17 cellular contexts compared by ENCODE assay signal in the genomic region with DNA sequence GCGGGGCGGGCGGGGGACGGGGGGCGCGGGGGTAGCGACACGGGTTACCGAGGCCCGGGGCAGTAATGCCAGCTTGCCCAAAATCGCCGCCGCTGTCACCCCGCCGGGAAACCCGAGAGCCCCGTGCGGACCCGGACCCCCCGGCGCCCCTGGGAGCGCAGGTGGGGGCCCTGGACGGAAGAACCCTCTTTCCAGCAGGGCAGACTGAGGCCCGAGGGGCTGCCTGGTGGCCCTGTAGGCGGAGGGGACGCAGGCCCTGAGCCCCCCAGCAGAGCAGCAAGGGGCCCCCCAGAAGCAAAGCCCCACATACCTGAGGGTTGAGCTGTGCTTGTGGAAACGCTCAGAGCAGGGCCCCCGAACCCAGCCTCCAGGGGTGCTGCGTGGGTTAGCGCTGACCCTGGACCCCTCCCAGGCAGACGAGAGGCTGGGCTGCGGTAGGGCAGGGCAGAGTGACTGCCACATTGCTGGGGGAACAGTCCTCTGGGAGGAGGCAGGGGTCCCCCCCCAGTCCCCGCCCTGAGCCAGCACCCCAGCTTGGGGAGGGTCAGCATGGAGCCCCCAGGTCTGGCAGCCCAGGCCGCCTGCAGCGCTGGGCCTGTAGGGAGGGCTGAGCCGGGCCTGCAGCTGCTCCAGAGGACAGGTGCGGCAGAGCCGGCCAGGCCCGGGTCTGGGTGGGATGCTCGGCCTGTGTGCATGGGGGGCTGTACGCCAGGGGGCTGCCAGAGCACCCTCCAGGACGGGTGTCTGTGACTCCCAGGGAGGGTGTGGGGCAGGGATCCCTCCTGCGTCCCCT. TPM values are rescaled to one million over a fixed set of nuclear protein-coding genes. Genes with fewer than 3 reads are reported as not detected.
DNase-seq lines count a peak whose midpoint lies in the region; ATAC-seq and TF ChIP-seq lines count a peak whose summit lies in the region.
"Had no signal": no experiment of that assay in that cellular context is flagged by ENCODE, and none has a peak within 500 bp of the region (broad histone marks: within the 10 kb centered on the region; RNA-seq: fewer than 3 reads in every experiment).

No MANE protein-coding gene starts in this region.

- 0 out of 2 replicates have a peak overlapping the region, but pooled peaks have one; percentile 45 for H3K9ac ChIP-seq in BLaER1

- no peak overlapping the region for H3K27ac Mint-ChIP-seq in activated T-helper 2 cell treated with anti-CD3 and anti-CD28 coated beads, Interferon-gamma antibody, Interleukin-2, Interleukin-4, amounts not matched to agents 10 μg/mL and 5 μg/mL and 100 μg/mL, durations not matched to agents 14 hours and 24 hours and 36 hours
- H3K27ac Mint-ChIP-seq: activated CD8-positive, alpha-beta T cell treated with anti-CD3 and anti-CD28 coated beads, Interleukin-2, amount 10 ng/mL, durations not matched to agents 7 days and 5 days; stimulated activated effector memory CD8-positive, alpha-beta T cell treated with anti-CD3 and anti-CD28 coated beads, Interleukin-12 subunit alpha, Interleukin-12 subunit beta, amount 100 ng/mL, for 72 hours had no signal

- H3K27me3 Mint-ChIP-seq in activated T-helper 2 cell treated with anti-CD3 and anti-CD28 coated beads, Interferon-gamma antibody, Interleukin-2, Interleukin-4, amounts not matched to agents 10 μg/mL and 5 μg/mL and 100 μg/mL, durations not matched to agents 14 hours and 24 hours and 36 hours (ENCODE audit: low read depth) = peaks cover 11% of the 10 kb centered on the region

- H3K9me3 Mint-ChIP-seq in activated T-helper 2 cell treated with anti-CD3 and anti-CD28 coated beads, Interferon-gamma antibody, Interleukin-2, Interleukin-4, amounts not matched to agents 10 μg/mL and 5 μg/mL and 100 μg/mL, durations not matched to agents 14 hours and 24 hours and 36 hours = no peaks in the 10 kb centered on the region
- H3K9me3 Mint-ChIP-seq: stimulated activated effector memory CD8-positive, alpha-beta T cell treated with anti-CD3 and anti-CD28 coated beads, Interleukin-12 subunit alpha, Interleukin-12 subunit beta, amount 100 ng/mL, for 72 hours had no signal

- H3K4me3 ChIP-seq in BLaER1 = peak overlapping the region; percentile 53; the same call in 1 of the 2 replicates
- peak overlapping the region; percentile 56 to 87 for H3K4me3 ChIP-seq in ascending aorta
- peak overlapping the region; percentile 26 for H3K4me3 ChIP-seq in kidney epithelial cell (ENCODE audit: low read depth, low read length)
- H3K4me3 ChIP-seq in gastrocnemius medialis = peak overlapping the region; percentile 60 to 84 (median 60)
- H3K4me3 ChIP-seq: K562, SK-N-MC had no signal

- in situ Hi-C loops in gastrocnemius medialis (cut with MboI; ENCODE audit: low sequenced_read_pairs in 4 of 4) = loop anchor here in 1 of 4 donors (25.0 kb wide), 1 partner anchor 251 kb away; no protein-coding TSS in a partner anchor

- peaks cover 34% of the 10 kb centered on the region for H3K27me3 ChIP-seq in BLaER1
- H3K27me3 ChIP-seq in ascending aorta = no peaks in the 10 kb centered on the region
- H3K27me3 ChIP-seq in kidney epithelial cell (ENCODE audit: control insufficient read depth, insufficient read depth, low read length) = peaks cover 25% of the 10 kb centered on the region
- no peaks in the 10 kb centered on the region for H3K27me3 ChIP-seq in gastrocnemius medialis

- H4K20me1 ChIP-seq in BLaER1 = no peaks in the 10 kb centered on the region

- no peaks in the 10 kb centered on the region for H3K4me1 Mint-ChIP-seq in activated T-helper 2 cell treated with anti-CD3 and anti-CD28 coated beads, Interferon-gamma antibody, Interleukin-2, Interleukin-4, amounts not matched to agents 10 μg/mL and 5 μg/mL and 100 μg/mL, durations not matched to agents 14 hours and 24 hours and 36 hours (ENCODE audit: low read depth)
- H3K4me1 Mint-ChIP-seq: stimulated activated effector memory CD8-positive, alpha-beta T cell treated with anti-CD3 and anti-CD28 coated beads, Interleukin-12 subunit alpha, Interleukin-12 subunit beta, amount 100 ng/mL, for 72 hours had no signal

- no peak for TF ChIP-seq CTCF in ascending aorta (IDR thresholded peaks at IDR 0.05)
- no peak for TF ChIP-seq CTCF in kidney epithelial cell (IDR thresholded peaks at IDR 0.05; ENCODE audit: insufficient read depth, low read length, poor library complexity, severe bottlenecking)
- no peak for TF ChIP-seq CTCF in gastrocnemius medialis (IDR thresholded peaks at IDR 0.05 in 4 of 5, conservative IDR thresholded peaks at IDR 0.05 in 1 of 5)

- intact Hi-C loops in ascending aorta (cut with DNase I) = no loop called here
- intact Hi-C loops in gastrocnemius medialis (cut with DNase I; ENCODE audit: low total_unique reads) = loop anchor here (1.0 to 5.0 kb wide), 3 partner anchors 18 to 241 kb away; partner anchors contain the start of gene RGS12
- intact Hi-C loops in activated T-helper 2 cell treated with anti-CD3 and anti-CD28 coated beads, Interferon-gamma antibody, Interleukin-2, Interleukin-4, amounts not matched to agents 10 μg/mL and 5 μg/mL and 100 μg/mL, durations not matched to agents 14 hours and 24 hours and 36 hours (cut with micrococcal nuclease) = no loop called here

- DNase-seq in ascending aorta (ENCODE audit: low spot score in 2 of 2) (no peak), kidney epithelial cell (ENCODE audit: low read depth) (no peak), gastrocnemius medialis (no peak), NAMALWA (ENCODE audit: low spot score) (no peak), islet precursor cell (no peak)
- no peak for DNase-seq in activated T-cell treated with anti-CD3 and anti-CD28 coated beads, Interleukin-2, amount 50 U/mL, for 48 hours
- DNase-seq in activated T-helper 2 cell treated with anti-CD3 and anti-CD28 coated beads, Interferon-gamma antibody, Interleukin-2, Interleukin-4, amounts not matched to agents 10 μg/mL and 5 μg/mL and 100 μg/mL, durations not matched to agents 14 hours and 24 hours and 36 hours (ENCODE audit: low spot score) = no peak
- DNase-seq: activated CD8-positive, alpha-beta T cell treated with anti-CD3 and anti-CD28 coated beads, Interleukin-2, amount 10 ng/mL, durations not matched to agents 7 days and 5 days; activated gamma-delta T cell; NCI-H1436; NCI-H345 had no signal

- ATAC-seq in gastrocnemius medialis = no peak
- ATAC-seq: activated CD8-positive, alpha-beta T cell treated with anti-CD3 and anti-CD28 coated beads, Interleukin-2, amount 10 ng/mL, durations not matched to agents 7 days and 5 days had no signal

- 0 out of 2 replicates have a peak overlapping the region, but pooled peaks have one; percentile 26 for H3K27ac ChIP-seq in BLaER1
- H3K27ac ChIP-seq in ascending aorta = peak overlapping the region; percentile 54 to 88
- peak overlapping the region; percentile 94 to 98 (median 94) for H3K27ac ChIP-seq in gastrocnemius medialis
- H3K27ac ChIP-seq: SK-N-MC had no signal

- no peak overlapping the region for H3K4me3 Mint-ChIP-seq in activated T-helper 2 cell treated with anti-CD3 and anti-CD28 coated beads, Interferon-gamma antibody, Interleukin-2, Interleukin-4, amounts not matched to agents 10 μg/mL and 5 μg/mL and 100 μg/mL, durations not matched to agents 14 hours and 24 hours and 36 hours (ENCODE audit: low read depth)
- H3K4me3 Mint-ChIP-seq: activated CD8-positive, alpha-beta T cell treated with anti-CD3 and anti-CD28 coated beads, Interleukin-2, amount 10 ng/mL, durations not matched to agents 7 days and 5 days had no signal

- H3K36me3 ChIP-seq in BLaER1 (no peaks in the 10 kb centered on the region), ascending aorta (no peaks in the 10 kb centered on the region), kidney epithelial cell (ENCODE audit: control insufficient read depth, insufficient read depth, low read length) (no peaks in the 10 kb centered on the region), gastrocnemius medialis (no peaks in the 10 kb centered on the region)

- H3K36me3 Mint-ChIP-seq in activated T-helper 2 cell treated with anti-CD3 and anti-CD28 coated beads, Interferon-gamma antibody, Interleukin-2, Interleukin-4, amounts not matched to agents 10 μg/mL and 5 μg/mL and 100 μg/mL, durations not matched to agents 14 hours and 24 hours and 36 hours (ENCODE audit: low read depth) = no peaks in the 10 kb centered on the region
- H3K36me3 Mint-ChIP-seq: stimulated activated effector memory CD8-positive, alpha-beta T cell treated with anti-CD3 and anti-CD28 coated beads, Interleukin-12 subunit alpha, Interleukin-12 subunit beta, amount 100 ng/mL, for 72 hours had no signal

- TF ChIP-seq POLR2A in gastrocnemius medialis (IDR thresholded peaks at IDR 0.05) = no peak

- peaks cover 13% of the 10 kb centered on the region for H3K9me3 ChIP-seq in BLaER1
- no peaks in the 10 kb centered on the region for H3K9me3 ChIP-seq in ascending aorta
- H3K9me3 ChIP-seq in gastrocnemius medialis = no peaks in the 10 kb centered on the region

- H3K4me2 ChIP-seq in BLaER1 = peak overlapping the region; percentile 77

- H3K4me1 ChIP-seq in BLaER1 (peaks cover 62% of the 10 kb centered on the region), ascending aorta (peaks cover 10 to 25% of the 10 kb centered on the region in 2 donors), gastrocnemius medialis (peaks cover 37 to 60% of the 10 kb centered on the region in 2 donors)

RNA-seq across cellular contexts. Expression of gene DOK7, which starts 0.6 kb away (rescaled TPM):
- total RNA-seq in ascending aorta (33.5 TPM), kidney epithelial cell (4.5 and 6.9 TPM in 2 replicates), gastrocnemius medialis (10 to 100 TPM in 3 of 4 donors, 1 to 10 TPM in 1; 8.1 to 42.0 (median 13.2) TPM)
- total RNA-seq in activated T-helper 2 cell treated with anti-CD3 and anti-CD28 coated beads, Interferon-gamma antibody, Interleukin-2, Interleukin-4, amounts not matched to agents 10 μg/mL and 5 μg/mL and 100 μg/mL, durations not matched to agents 14 hours and 24 hours and 36 hours = not detected in 2 replicates
- total RNA-seq: activated CD8-positive, alpha-beta T cell treated with anti-CD3 and anti-CD28 coated beads, Interleukin-2, amount 10 ng/mL, durations not matched to agents 7 days and 5 days; astrocyte; dermis microvascular lymphatic vessel endothelial cell; K562 had no signal

RNA-seq across cellular contexts. Expression of gene HGFAC, which starts 22.0 kb away (rescaled TPM):
- total RNA-seq in ascending aorta (2.2 TPM), kidney epithelial cell (not detected in 2 replicates), gastrocnemius medialis (under 1 TPM; 0.20 to 0.68 (median 0.59) TPM)
- not detected in 2 replicates for total RNA-seq in activated T-helper 2 cell treated with anti-CD3 and anti-CD28 coated beads, Interferon-gamma antibody, Interleukin-2, Interleukin-4, amounts not matched to agents 10 μg/mL and 5 μg/mL and 100 μg/mL, durations not matched to agents 14 hours and 24 hours and 36 hours
- total RNA-seq: activated CD8-positive, alpha-beta T cell treated with anti-CD3 and anti-CD28 coated beads, Interleukin-2, amount 10 ng/mL, durations not matched to agents 7 days and 5 days; K562 had no signal

Comparison
In these comparisons a context has a peak if more than half of its experiments do, and no peak if none do; other contexts are left out.
1. H3K27ac ChIP-seq: peak in every context shown above with its lines; median percentile 94 in gastrocnemius medialis; 71 in ascending aorta; 26 in BLaER1.